In the genomic region with DNA sequence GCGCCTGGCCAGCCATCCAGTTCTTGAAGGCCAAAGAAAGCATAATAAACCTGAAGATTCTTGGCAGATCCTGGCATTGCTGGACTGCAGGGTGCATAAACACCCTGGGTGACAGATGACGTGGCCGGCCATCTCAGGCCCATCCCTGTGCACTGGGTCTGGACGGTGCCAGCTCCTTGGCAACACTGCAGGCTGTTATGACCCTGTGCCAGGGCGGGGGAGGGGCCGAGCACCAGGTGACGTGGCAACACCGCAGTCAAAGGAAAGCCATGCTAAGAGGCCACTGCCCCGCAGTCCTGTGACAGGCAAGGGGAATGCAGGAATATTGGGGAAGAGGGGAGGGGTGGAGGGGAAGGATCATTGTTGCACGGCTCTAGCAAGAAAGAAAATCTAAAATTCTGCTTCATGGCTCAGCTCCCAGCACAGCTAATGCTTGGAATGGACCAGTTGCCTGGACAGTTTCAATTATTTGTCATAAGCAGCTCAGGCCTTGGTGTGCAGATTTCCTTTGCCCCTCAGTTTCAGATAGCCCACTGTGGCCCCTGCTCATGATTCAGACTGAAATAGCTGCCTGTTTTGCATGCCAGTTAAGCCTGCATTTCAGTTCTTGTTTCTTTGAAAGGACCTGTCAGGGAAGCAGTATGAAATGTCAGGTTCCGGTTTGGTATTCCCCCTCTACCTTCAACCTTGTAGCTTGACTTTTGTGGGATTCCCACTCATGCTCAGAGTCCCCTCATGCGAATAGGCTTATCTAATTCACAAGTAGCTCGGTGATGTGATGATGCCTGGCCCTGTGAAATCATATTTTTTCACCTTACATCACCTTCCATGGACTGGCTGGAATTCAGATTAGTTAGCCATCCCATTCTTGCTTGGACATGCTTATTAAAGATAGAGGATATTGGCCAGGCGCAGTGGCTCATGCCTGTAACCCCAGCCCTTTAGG, we compare ENCODE assay signal across 9 cellular contexts. TPM values are rescaled to one million over a fixed set of nuclear protein-coding genes. Genes with fewer than 3 reads are reported as not detected.
DNase-seq lines count a peak whose midpoint lies in the region; ATAC-seq and TF ChIP-seq lines count a peak whose summit lies in the region.
"Had no signal": no experiment of that assay in that cellular context is flagged by ENCODE, and none has a peak within 500 bp of the region (broad histone marks: within the 10 kb centered on the region; RNA-seq: fewer than 3 reads in every experiment).

No MANE protein-coding gene starts in this region.

- H3K4me1 ChIP-seq in BLaER1 (peaks cover 32% of the 10 kb centered on the region), Peyer's patch (peaks cover 0 to 12% (median 4%) of the 10 kb centered on the region in 4 donors)
- H3K4me1 ChIP-seq: suprapubic skin had no signal

- H3K9ac ChIP-seq in BLaER1: no peak overlapping the region

- intact Hi-C loops in head of caudate nucleus (cut with DNase I): no loop called here

- DNase-seq in Peyer's patch (peak; percentile 72 to 90 (median 88)), head of caudate nucleus (peak; percentile 14 to 86 (median 56)), retina (peak; percentile 2), NCI-H146 treated with DMSO at 0.1 percent for 48 hours (lab: John Stamatoyannopoulos, UW; ENCODE audit: unreplicated experiment) (no peak), HK-2 (ENCODE audit: unreplicated experiment) (no peak)

- TF ChIP-seq CTCF in Peyer's patch (IDR thresholded peaks at IDR 0.05): no peak

- H3K27me3 ChIP-seq in BLaER1 (no peaks in the 10 kb centered on the region), Peyer's patch (no peaks in the 10 kb centered on the region)
- H3K27me3 ChIP-seq: suprapubic skin had no signal

- H3K27ac ChIP-seq in BLaER1: peak overlapping the region; percentile 32
- peak overlapping the region; percentile 40 to 82 (median 56) for H3K27ac ChIP-seq in Peyer's patch
- H3K27ac ChIP-seq: suprapubic skin had no signal

- TF ChIP-seq POLR2A in Peyer's patch (IDR thresholded peaks at IDR 0.05): no peak

- H3K36me3 ChIP-seq in BLaER1 (no peaks in the 10 kb centered on the region), Peyer's patch (no peaks in the 10 kb centered on the region)
- H3K36me3 ChIP-seq: suprapubic skin had no signal

- ATAC-seq in GM19035 (IDR thresholded peaks at IDR 0.05; ENCODE audit: unreplicated experiment): peak; percentile 93
- peak; percentile 82 for ATAC-seq in HG03064 (IDR thresholded peaks at IDR 0.05; ENCODE audit: low read depth, unreplicated experiment)

- peak overlapping the region; percentile 62 for H3K4me2 ChIP-seq in BLaER1

- H3K4me3 ChIP-seq in BLaER1: no peak overlapping the region
- H3K4me3 ChIP-seq in Peyer's patch: no peak overlapping the region
- H3K4me3 ChIP-seq: suprapubic skin had no signal

- no peaks in the 10 kb centered on the region for H3K9me3 ChIP-seq in BLaER1
- H3K9me3 ChIP-seq in Peyer's patch: no peaks in the 10 kb centered on the region
- H3K9me3 ChIP-seq: suprapubic skin had no signal

- H4K20me1 ChIP-seq in BLaER1: no peaks in the 10 kb centered on the region

RNA-seq across cellular contexts. Expression of a gene that starts 29.7 kb away (rescaled TPM):
- 10 to 100 TPM; 65.0 to 95.7 (median 93.0) TPM for total RNA-seq in Peyer's patch

Comparison
In these comparisons a context has a peak if more than half of its experiments do, and no peak if none do; other contexts are left out.
1. DNase-seq: peak in Peyer's patch (3 of 3), head of caudate nucleus (42 of 42) and retina (single experiment); none in NCI-H146 treated with DMSO at 0.1 percent for 48 hours (single experiment) and HK-2 (single experiment).